Comparison of ENCODE assay signal across 27 cellular contexts in the genomic region with DNA sequence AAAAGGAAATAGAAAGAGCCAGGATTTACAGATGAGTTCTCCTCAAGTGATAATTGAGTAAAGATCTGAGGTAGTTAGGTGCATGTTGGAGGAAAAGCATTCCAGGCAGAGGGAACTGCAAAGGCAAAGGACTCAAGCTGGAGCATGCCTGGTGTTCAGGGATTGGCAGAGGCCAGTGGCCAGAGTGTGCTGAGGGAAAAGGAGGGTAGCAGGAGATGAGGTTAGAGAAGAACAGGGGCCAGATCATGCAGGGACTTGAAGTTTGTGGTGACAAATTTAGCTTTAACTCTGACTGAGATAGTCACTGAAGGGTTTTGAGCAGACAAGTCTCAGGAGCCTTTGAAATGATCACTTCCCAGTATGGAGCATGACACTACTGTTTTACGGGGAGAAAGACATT.
"Had no signal": no experiment of that assay in that cellular context is flagged by ENCODE, and none has a peak within 500 bp of the region (broad histone marks: within the 10 kb centered on the region; RNA-seq: fewer than 3 reads in every experiment).

No MANE protein-coding gene starts in this region.

- H3K9me3 ChIP-seq: colonic mucosa, esophagus squamous epithelium, prostate gland, right atrium auricular region, transverse colon, upper lobe of right lung, uterus had no signal

- H3K4me1 ChIP-seq: colonic mucosa, esophagus squamous epithelium, prostate gland, right atrium auricular region, suprapubic skin, transverse colon, upper lobe of right lung, uterus had no signal

- H3K4me2 ChIP-seq: smooth muscle cell had no signal

- FAIRE-seq: frontal cortex, kidney had no signal

- H3K27me3 ChIP-seq: colonic mucosa, esophagus squamous epithelium, right atrium auricular region, suprapubic skin, transverse colon, upper lobe of right lung, uterus had no signal

- DNase-seq: colonic mucosa; effector CD8-positive, alpha-beta T cell; endodermal cell; erythroblast; esophagus squamous epithelium; head of caudate nucleus; kidney; naive thymus-derived CD8-positive, alpha-beta T cell; nephron progenitor cell; nucleus accumbens; stimulated activated CD4-positive, alpha-beta T cell treated with anti-CD3 and anti-CD28 coated beads, Interleukin-12 subunit alpha, Interleukin-12 subunit beta, amount 100 ng/mL, for 4 hours; stimulated activated CD4-positive, alpha-beta T cell treated with anti-CD3 and anti-CD28 coated beads, Interleukin-1b, Interleukin-23, amount 100 ng/mL, for 48 hours; stimulated activated CD4-positive, alpha-beta T cell treated with anti-CD3 and anti-CD28 coated beads, Interleukin-4, amount 100 ng/mL, for 1 hour; stimulated activated CD8-positive, alpha-beta memory T cell treated with anti-CD3 and anti-CD28 coated beads, Interleukin-4, amount 100 ng/mL, for 48 hours; stimulated activated naive CD4-positive, alpha-beta T cell; stimulated activated naive CD8-positive, alpha-beta T cell treated with anti-CD3 and anti-CD28 coated beads, Interleukin-15, amount 100 ng/mL, for 72 hours; transverse colon; upper lobe of right lung; uterus had no signal

- H3K27ac ChIP-seq: colonic mucosa, esophagus squamous epithelium, prostate gland, right atrium auricular region, suprapubic skin, transverse colon, upper lobe of right lung, uterus had no signal

- H3K36me3 ChIP-seq: colonic mucosa, esophagus squamous epithelium, prostate gland, right atrium auricular region, suprapubic skin, transverse colon, upper lobe of right lung, uterus had no signal

- ATAC-seq: left lobe of liver; naive thymus-derived CD8-positive, alpha-beta T cell; sciatic nerve; stimulated activated naive CD8-positive, alpha-beta T cell treated with anti-CD3 and anti-CD28 coated beads, Interleukin-15, amount 100 ng/mL, for 72 hours; upper lobe of right lung had no signal

- H3K4me3 ChIP-seq: colonic mucosa, esophagus squamous epithelium, lung, prostate gland, right atrium auricular region, smooth muscle cell, suprapubic skin, transverse colon, upper lobe of right lung, uterus had no signal
